ENCODE assay signal across 8 cellular contexts in the genomic region with DNA sequence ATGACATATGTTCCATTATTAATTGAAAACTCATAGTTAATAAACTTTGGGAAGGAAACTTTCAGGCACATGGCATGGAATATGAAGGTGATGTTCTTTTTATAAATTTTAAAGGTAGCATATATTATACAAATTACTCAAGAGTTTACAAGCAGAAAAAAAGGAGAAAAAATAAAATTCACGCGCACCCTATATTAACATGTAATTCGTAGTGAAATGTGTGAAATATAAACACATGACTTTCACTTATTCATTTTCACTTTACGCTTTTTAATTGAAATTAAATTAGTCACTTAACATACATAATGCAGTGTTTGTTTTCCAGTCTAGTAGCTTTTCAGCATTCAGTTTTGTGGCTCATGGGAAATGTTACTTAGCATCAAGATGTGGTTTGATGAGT.
"Had no signal": no experiment of that assay in that cellular context is flagged by ENCODE, and none has a peak within 500 bp of the region (broad histone marks: within the 10 kb centered on the region; RNA-seq: fewer than 3 reads in every experiment).

No MANE protein-coding gene starts in this region.

- FAIRE-seq: G401.6, GM12878, GM12891, GM12892, GM18507, GM19239 had no signal

- H3K4me3 ChIP-seq: GM12878 had no signal

- ATAC-seq: GM12878 had no signal

- DNase-seq: GDM1, GF-D8 had no signal
